In the genomic region with DNA sequence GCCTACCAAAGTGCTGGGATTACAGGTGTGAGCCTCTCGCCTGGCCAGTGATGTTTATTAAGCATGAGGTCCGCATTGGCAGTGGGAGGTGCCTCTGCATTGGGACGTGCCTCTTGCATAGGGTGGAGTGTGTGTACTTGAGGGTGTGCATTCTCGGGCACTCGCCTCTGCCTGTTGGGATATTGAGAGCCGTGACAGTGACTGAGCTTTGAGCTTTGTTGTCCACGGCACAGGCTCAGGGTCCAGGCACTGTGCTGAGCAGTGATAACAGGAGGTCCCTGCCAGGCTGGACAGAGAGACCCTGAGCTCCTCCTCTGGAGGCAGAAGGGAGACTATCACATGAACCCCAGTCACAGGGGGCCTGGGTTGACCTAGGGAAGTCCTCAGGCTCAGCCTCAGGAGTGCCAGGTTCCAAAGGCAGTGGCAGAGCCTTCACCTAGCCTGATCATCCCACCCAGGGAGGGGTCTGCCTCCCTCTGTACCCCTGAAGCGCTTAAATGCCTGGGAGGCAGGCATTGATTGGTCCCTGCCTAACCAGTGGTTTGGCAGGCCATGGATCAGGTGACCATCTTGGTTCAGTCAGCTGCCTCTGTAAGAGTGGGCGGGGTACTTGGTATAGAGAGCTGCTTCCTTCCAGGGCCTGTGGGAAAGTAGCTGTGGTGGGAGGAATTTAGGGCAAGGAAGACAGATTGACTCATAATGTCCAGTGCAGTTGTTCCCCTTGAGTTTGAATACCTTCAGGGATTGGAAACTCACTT, we compare ENCODE assay signal across 1 cellular context.
TF ChIP-seq lines count a peak whose summit lies in the region.

No MANE protein-coding gene starts in this region.

TF ChIP-seq in HepG2, 621 proteins besides CTCF, POLR2A, EP300 and RAD21 (continued from another document and continues in another):
- TF ChIP-seq RFX3 (CRISPR knock-in tag; IDR thresholded peaks at IDR 0.05) (no peak), RFX5 (IDR thresholded peaks at IDR 0.05; ENCODE audit: low read depth, low read length) (no peak), SIX1 (CRISPR knock-in tag; IDR thresholded peaks at IDR 0.05; ENCODE audit: borderline replicate concordance) (peak; percentile 30; the same call in 1 of the 2 replicates), MAFF (IDR thresholded peaks at IDR 0.05; ENCODE audit: low read depth, low read length) (no peak), CC2D1A (CRISPR knock-in tag; IDR thresholded peaks at IDR 0.05) (no peak), SP5 (CRISPR knock-in tag; IDR thresholded peaks at IDR 0.05; ENCODE audit: borderline replicate concordance, low read depth) (peak; percentile 57), ZNF550 (CRISPR knock-in tag; IDR thresholded peaks at IDR 0.05; ENCODE audit: borderline replicate concordance) (peak; percentile 43; the same call in 1 of the 2 replicates), BORCS8-MEF2B (CRISPR knock-in tag; IDR thresholded peaks at IDR 0.05) (no peak), HNRNPK (IDR thresholded peaks at IDR 0.05; ENCODE audit: low read depth, low read length, poor library complexity, severe bottlenecking) (no peak), HDAC1 (CRISPR knock-in tag; IDR thresholded peaks at IDR 0.05) (peak; percentile 83), MXI1 (IDR thresholded peaks at IDR 0.05; ENCODE audit: borderline replicate concordance, low read depth, low read length) (peak; percentile 74; the same call in 2 of the 3 replicates), ESRRA (CRISPR knock-in tag; IDR thresholded peaks at IDR 0.05; ENCODE audit: low read depth) (peak; percentile 25; the same call in 1 of the 2 replicates), ATF7-NPFF (CRISPR knock-in tag; IDR thresholded peaks at IDR 0.05; ENCODE audit: low read depth) (no peak), RXRA (CRISPR knock-in tag; IDR thresholded peaks at IDR 0.05) (peak; percentile 51; the same call in 1 of the 2 replicates), TGIF2 (CRISPR knock-in tag; IDR thresholded peaks at IDR 0.05) (no peak), ZNF12 (CRISPR knock-in tag; IDR thresholded peaks at IDR 0.05) (peak; percentile 48; the same call in 1 of the 2 replicates), HCFC1 (IDR thresholded peaks at IDR 0.05; ENCODE audit: low read depth, low read length) (no peak), JUNB (CRISPR knock-in tag; IDR thresholded peaks at IDR 0.05; ENCODE audit: borderline replicate concordance) (no peak), ZNF7 (CRISPR knock-in tag; IDR thresholded peaks at IDR 0.05) (0 out of 2 replicates have a peak, but pooled peaks have one; percentile 6), ZNF768 (CRISPR knock-in tag; IDR thresholded peaks at IDR 0.05) (no peak), RCOR2 (CRISPR knock-in tag; IDR thresholded peaks at IDR 0.05) (no peak; the same call in 1 of the 2 replicates), FOXM1 (CRISPR knock-in tag; IDR thresholded peaks at IDR 0.05) (no peak), ZNF713 (CRISPR knock-in tag; IDR thresholded peaks at IDR 0.05) (peak; percentile 40; the same call in 1 of the 2 replicates)
- TF ChIP-seq, protein P1, sequence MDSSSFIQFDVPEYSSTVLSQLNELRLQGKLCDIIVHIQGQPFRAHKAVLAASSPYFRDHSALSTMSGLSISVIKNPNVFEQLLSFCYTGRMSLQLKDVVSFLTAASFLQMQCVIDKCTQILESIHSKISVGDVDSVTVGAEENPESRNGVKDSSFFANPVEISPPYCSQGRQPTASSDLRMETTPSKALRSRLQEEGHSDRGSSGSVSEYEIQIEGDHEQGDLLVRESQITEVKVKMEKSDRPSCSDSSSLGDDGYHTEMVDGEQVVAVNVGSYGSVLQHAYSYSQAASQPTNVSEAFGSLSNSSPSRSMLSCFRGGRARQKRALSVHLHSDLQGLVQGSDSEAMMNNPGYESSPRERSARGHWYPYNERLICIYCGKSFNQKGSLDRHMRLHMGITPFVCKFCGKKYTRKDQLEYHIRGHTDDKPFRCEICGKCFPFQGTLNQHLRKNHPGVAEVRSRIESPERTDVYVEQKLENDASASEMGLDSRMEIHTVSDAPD (CRISPR knock-in tag; IDR thresholded peaks at IDR 0.05), result 0 out of 2 replicates have a peak, but pooled peaks have one; percentile 33
- TF ChIP-seq, protein P2, sequence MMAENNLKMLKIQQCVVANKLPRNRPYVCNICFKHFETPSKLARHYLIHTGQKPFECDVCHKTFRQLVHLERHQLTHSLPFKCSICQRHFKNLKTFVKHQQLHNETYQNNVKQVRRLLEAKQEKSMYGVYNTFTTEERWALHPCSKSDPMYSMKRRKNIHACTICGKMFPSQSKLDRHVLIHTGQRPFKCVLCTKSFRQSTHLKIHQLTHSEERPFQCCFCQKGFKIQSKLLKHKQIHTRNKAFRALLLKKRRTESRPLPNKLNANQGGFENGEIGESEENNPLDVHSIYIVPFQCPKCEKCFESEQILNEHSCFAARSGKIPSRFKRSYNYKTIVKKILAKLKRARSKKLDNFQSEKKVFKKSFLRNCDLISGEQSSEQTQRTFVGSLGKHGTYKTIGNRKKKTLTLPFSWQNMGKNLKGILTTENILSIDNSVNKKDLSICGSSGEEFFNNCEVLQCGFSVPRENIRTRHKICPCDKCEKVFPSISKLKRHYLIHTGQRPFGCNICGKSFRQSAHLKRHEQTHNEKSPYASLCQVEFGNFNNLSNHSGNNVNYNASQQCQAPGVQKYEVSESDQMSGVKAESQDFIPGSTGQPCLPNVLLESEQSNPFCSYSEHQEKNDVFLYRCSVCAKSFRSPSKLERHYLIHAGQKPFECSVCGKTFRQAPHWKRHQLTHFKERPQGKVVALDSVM (CRISPR knock-in tag; IDR thresholded peaks at IDR 0.05), result peak; percentile 57; the same call in 1 of the 2 replicates
- TF ChIP-seq, protein P3, sequence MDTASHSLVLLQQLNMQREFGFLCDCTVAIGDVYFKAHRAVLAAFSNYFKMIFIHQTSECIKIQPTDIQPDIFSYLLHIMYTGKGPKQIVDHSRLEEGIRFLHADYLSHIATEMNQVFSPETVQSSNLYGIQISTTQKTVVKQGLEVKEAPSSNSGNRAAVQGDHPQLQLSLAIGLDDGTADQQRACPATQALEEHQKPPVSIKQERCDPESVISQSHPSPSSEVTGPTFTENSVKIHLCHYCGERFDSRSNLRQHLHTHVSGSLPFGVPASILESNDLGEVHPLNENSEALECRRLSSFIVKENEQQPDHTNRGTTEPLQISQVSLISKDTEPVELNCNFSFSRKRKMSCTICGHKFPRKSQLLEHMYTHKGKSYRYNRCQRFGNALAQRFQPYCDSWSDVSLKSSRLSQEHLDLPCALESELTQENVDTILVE (CRISPR knock-in tag; IDR thresholded peaks at IDR 0.05), result no peak
- TF ChIP-seq, protein P4, sequence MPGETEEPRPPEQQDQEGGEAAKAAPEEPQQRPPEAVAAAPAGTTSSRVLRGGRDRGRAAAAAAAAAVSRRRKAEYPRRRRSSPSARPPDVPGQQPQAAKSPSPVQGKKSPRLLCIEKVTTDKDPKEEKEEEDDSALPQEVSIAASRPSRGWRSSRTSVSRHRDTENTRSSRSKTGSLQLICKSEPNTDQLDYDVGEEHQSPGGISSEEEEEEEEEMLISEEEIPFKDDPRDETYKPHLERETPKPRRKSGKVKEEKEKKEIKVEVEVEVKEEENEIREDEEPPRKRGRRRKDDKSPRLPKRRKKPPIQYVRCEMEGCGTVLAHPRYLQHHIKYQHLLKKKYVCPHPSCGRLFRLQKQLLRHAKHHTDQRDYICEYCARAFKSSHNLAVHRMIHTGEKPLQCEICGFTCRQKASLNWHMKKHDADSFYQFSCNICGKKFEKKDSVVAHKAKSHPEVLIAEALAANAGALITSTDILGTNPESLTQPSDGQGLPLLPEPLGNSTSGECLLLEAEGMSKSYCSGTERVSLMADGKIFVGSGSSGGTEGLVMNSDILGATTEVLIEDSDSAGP (CRISPR knock-in tag; IDR thresholded peaks at IDR 0.05; ENCODE audit: borderline replicate concordance), result peak; percentile 56; the same call in 1 of the 2 replicates
- TF ChIP-seq, protein P5, sequence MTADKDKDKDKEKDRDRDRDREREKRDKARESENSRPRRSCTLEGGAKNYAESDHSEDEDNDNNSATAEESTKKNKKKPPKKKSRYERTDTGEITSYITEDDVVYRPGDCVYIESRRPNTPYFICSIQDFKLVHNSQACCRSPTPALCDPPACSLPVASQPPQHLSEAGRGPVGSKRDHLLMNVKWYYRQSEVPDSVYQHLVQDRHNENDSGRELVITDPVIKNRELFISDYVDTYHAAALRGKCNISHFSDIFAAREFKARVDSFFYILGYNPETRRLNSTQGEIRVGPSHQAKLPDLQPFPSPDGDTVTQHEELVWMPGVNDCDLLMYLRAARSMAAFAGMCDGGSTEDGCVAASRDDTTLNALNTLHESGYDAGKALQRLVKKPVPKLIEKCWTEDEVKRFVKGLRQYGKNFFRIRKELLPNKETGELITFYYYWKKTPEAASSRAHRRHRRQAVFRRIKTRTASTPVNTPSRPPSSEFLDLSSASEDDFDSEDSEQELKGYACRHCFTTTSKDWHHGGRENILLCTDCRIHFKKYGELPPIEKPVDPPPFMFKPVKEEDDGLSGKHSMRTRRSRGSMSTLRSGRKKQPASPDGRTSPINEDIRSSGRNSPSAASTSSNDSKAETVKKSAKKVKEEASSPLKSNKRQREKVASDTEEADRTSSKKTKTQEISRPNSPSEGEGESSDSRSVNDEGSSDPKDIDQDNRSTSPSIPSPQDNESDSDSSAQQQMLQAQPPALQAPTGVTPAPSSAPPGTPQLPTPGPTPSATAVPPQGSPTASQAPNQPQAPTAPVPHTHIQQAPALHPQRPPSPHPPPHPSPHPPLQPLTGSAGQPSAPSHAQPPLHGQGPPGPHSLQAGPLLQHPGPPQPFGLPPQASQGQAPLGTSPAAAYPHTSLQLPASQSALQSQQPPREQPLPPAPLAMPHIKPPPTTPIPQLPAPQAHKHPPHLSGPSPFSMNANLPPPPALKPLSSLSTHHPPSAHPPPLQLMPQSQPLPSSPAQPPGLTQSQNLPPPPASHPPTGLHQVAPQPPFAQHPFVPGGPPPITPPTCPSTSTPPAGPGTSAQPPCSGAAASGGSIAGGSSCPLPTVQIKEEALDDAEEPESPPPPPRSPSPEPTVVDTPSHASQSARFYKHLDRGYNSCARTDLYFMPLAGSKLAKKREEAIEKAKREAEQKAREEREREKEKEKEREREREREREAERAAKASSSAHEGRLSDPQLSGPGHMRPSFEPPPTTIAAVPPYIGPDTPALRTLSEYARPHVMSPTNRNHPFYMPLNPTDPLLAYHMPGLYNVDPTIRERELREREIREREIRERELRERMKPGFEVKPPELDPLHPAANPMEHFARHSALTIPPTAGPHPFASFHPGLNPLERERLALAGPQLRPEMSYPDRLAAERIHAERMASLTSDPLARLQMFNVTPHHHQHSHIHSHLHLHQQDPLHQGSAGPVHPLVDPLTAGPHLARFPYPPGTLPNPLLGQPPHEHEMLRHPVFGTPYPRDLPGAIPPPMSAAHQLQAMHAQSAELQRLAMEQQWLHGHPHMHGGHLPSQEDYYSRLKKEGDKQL (CRISPR knock-in tag; IDR thresholded peaks at IDR 0.05; ENCODE audit: low read depth), result no peak
- TF ChIP-seq, protein P6, sequence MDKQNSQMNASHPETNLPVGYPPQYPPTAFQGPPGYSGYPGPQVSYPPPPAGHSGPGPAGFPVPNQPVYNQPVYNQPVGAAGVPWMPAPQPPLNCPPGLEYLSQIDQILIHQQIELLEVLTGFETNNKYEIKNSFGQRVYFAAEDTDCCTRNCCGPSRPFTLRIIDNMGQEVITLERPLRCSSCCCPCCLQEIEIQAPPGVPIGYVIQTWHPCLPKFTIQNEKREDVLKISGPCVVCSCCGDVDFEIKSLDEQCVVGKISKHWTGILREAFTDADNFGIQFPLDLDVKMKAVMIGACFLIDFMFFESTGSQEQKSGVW (CRISPR knock-in tag; IDR thresholded peaks at IDR 0.05; ENCODE audit: borderline replicate concordance), result no peak
- TF ChIP-seq, protein P7, sequence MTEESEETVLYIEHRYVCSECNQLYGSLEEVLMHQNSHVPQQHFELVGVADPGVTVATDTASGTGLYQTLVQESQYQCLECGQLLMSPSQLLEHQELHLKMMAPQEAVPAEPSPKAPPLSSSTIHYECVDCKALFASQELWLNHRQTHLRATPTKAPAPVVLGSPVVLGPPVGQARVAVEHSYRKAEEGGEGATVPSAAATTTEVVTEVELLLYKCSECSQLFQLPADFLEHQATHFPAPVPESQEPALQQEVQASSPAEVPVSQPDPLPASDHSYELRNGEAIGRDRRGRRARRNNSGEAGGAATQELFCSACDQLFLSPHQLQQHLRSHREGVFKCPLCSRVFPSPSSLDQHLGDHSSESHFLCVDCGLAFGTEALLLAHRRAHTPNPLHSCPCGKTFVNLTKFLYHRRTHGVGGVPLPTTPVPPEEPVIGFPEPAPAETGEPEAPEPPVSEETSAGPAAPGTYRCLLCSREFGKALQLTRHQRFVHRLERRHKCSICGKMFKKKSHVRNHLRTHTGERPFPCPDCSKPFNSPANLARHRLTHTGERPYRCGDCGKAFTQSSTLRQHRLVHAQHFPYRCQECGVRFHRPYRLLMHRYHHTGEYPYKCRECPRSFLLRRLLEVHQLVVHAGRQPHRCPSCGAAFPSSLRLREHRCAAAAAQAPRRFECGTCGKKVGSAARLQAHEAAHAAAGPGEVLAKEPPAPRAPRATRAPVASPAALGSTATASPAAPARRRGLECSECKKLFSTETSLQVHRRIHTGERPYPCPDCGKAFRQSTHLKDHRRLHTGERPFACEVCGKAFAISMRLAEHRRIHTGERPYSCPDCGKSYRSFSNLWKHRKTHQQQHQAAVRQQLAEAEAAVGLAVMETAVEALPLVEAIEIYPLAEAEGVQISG (CRISPR knock-in tag; IDR thresholded peaks at IDR 0.05), result peak; percentile 55; the same call in 1 of the 2 replicates
- TF ChIP-seq, protein P8, sequence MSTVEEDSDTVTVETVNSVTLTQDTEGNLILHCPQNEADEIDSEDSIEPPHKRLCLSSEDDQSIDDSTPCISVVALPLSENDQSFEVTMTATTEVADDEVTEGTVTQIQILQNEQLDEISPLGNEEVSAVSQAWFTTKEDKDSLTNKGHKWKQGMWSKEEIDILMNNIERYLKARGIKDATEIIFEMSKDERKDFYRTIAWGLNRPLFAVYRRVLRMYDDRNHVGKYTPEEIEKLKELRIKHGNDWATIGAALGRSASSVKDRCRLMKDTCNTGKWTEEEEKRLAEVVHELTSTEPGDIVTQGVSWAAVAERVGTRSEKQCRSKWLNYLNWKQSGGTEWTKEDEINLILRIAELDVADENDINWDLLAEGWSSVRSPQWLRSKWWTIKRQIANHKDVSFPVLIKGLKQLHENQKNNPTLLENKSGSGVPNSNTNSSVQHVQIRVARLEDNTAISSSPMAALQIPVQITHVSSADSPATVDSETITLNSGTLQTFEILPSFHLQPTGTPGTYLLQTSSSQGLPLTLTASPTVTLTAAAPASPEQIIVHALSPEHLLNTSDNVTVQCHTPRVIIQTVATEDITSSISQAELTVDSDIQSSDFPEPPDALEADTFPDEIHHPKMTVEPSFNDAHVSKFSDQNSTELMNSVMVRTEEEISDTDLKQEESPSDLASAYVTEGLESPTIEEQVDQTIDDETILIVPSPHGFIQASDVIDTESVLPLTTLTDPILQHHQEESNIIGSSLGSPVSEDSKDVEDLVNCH (CRISPR knock-in tag; IDR thresholded peaks at IDR 0.05), result no peak
- TF ChIP-seq, protein P9, sequence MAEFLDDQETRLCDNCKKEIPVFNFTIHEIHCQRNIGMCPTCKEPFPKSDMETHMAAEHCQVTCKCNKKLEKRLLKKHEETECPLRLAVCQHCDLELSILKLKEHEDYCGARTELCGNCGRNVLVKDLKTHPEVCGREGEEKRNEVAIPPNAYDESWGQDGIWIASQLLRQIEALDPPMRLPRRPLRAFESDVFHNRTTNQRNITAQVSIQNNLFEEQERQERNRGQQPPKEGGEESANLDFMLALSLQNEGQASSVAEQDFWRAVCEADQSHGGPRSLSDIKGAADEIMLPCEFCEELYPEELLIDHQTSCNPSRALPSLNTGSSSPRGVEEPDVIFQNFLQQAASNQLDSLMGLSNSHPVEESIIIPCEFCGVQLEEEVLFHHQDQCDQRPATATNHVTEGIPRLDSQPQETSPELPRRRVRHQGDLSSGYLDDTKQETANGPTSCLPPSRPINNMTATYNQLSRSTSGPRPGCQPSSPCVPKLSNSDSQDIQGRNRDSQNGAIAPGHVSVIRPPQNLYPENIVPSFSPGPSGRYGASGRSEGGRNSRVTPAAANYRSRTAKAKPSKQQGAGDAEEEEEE (CRISPR knock-in tag; IDR thresholded peaks at IDR 0.05; ENCODE audit: borderline replicate concordance), result no peak
- TF ChIP-seq, protein P10, sequence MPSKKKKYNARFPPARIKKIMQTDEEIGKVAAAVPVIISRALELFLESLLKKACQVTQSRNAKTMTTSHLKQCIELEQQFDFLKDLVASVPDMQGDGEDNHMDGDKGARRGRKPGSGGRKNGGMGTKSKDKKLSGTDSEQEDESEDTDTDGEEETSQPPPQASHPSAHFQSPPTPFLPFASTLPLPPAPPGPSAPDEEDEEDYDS (CRISPR knock-in tag; IDR thresholded peaks at IDR 0.05), result peak; percentile 86
